Comparison of ENCODE assay signal across 12 cellular contexts in the genomic region with DNA sequence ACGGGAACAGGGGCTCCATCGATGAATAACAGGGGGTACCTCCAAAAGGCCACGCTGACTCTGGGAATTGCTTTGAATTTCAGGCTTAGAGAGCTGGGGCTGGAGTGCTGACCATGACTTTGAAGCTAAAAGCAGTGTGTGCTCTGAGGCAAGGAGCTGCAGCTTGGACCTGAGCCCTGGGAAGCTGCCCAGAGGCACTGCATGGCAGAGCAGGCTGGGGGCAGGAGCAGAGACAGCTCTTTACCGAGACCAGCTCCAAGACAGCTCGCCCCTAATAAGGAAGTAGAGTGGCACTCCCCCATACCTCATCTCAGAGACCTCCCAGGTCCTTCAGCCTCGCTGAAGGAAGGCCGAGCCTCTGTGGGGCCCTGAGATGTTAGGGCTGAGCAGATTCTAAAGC.
DNase-seq lines count a peak whose midpoint lies in the region; ATAC-seq and TF ChIP-seq lines count a peak whose summit lies in the region.
"Had no signal": no experiment of that assay in that cellular context is flagged by ENCODE, and none has a peak within 500 bp of the region (broad histone marks: within the 10 kb centered on the region; RNA-seq: fewer than 3 reads in every experiment).

No MANE protein-coding gene starts in this region.

- intact Hi-C loops in ascending aorta (cut with DNase I): loop anchor here (5.0 kb wide), 2 partner anchors 84 to 849 kb away; no protein-coding TSS in a partner anchor
- intact Hi-C loops in left ventricle myocardium superior (cut with micrococcal nuclease): loop anchor here (5.0 to 10.0 kb wide), 3 partner anchors 234 to 1144 kb away; no protein-coding TSS in a partner anchor
- intact Hi-C loops in gastrocnemius medialis (cut with DNase I; ENCODE audit: low total_unique reads): loop anchor here (5.0 kb wide), 8 partner anchors 99 to 1144 kb away; no protein-coding TSS in a partner anchor

- H3K27me3 ChIP-seq in ascending aorta: no peaks in the 10 kb centered on the region
- no peaks in the 10 kb centered on the region for H3K27me3 ChIP-seq in gastrocnemius medialis
- H3K27me3 ChIP-seq: brain microvascular endothelial cell had no signal

- in situ Hi-C loops in gastrocnemius medialis (cut with MboI; ENCODE audit: low sequenced_read_pairs in 4 of 4): loop anchor here in 3 of 4 donors (25.0 kb wide), 3 partner anchors 319 to 1144 kb away; a partner anchor contains a TSS

- TF ChIP-seq CTCF in ascending aorta (IDR thresholded peaks at IDR 0.05) (no peak), gastrocnemius medialis (IDR thresholded peaks at IDR 0.05 in 4 of 5, conservative IDR thresholded peaks at IDR 0.05 in 1 of 5) (no peak)

- H3K36me3 ChIP-seq in ascending aorta (no peaks in the 10 kb centered on the region), gastrocnemius medialis (no peaks in the 10 kb centered on the region)
- H3K36me3 ChIP-seq: brain microvascular endothelial cell had no signal

- no peak overlapping the region for H3K4me3 ChIP-seq in ascending aorta
- H3K4me3 ChIP-seq in gastrocnemius medialis: no peak overlapping the region

- peak; percentile 52 for DNase-seq in EH (ENCODE audit: low read depth)
- no peak for DNase-seq in ascending aorta (ENCODE audit: low spot score in 2 of 2)
- DNase-seq in left ventricle myocardium superior: peak; percentile 86
- DNase-seq in gastrocnemius medialis: peak; percentile 34 to 75
- DNase-seq in DMS53 treated with DMSO at 0.1 percent for 48 hours (lab: John Stamatoyannopoulos, UW; ENCODE audit: unreplicated experiment): no peak
- no peak for DNase-seq in activated CD4-positive, alpha-beta T cell treated with anti-CD3 and anti-CD28 coated beads for 1 hour
- DNase-seq: brain microvascular endothelial cell, NCI-H2171 treated with DMSO at 0.1 percent for 48 hours, T-cell had no signal

- no peaks in the 10 kb centered on the region for H3K9me3 ChIP-seq in ascending aorta
- H3K9me3 ChIP-seq in gastrocnemius medialis: no peaks in the 10 kb centered on the region

- H3K27ac ChIP-seq in ascending aorta: peak overlapping the region; percentile 61 to 63
- H3K27ac ChIP-seq in gastrocnemius medialis: peak overlapping the region; percentile 42 to 64 (median 50)
- H3K27ac ChIP-seq: brain microvascular endothelial cell had no signal

- ATAC-seq in left ventricle myocardium superior (peak; percentile 63), gastrocnemius medialis (peak; percentile 9 to 47), GM19397 (IDR thresholded peaks at IDR 0.05; ENCODE audit: unreplicated experiment) (no peak), HG03159 (IDR thresholded peaks at IDR 0.05; ENCODE audit: unreplicated experiment) (no peak)
- ATAC-seq: activated T-helper 17 cell treated with anti-CD3 and anti-CD28 coated beads, Interleukin-2, amount 50 U/mL, for 72 hours; T-cell had no signal

- no peak for TF ChIP-seq POLR2A in gastrocnemius medialis (IDR thresholded peaks at IDR 0.05)

- H3K4me1 ChIP-seq in ascending aorta (peaks cover 0 to 24% of the 10 kb centered on the region in 2 donors), gastrocnemius medialis (peaks cover 26 to 28% of the 10 kb centered on the region in 2 donors)

Comparison
In these comparisons a context has a peak if more than half of its experiments do, and no peak if none do; other contexts are left out.
1. DNase-seq: peak in EH (single experiment), left ventricle myocardium superior (single experiment) and gastrocnemius medialis (2 of 2); none in ascending aorta (0 of 2), DMS53 treated with DMSO at 0.1 percent for 48 hours (single experiment) and activated CD4-positive, alpha-beta T cell treated with anti-CD3 and anti-CD28 coated beads for 1 hour (single experiment).
2. ATAC-seq: peak in left ventricle myocardium superior (single experiment) and gastrocnemius medialis (2 of 2); none in GM19397 (single experiment) and HG03159 (single experiment).